ENCODE assay signal across 8 cellular contexts in genomic region chr5:55307383-55308253, GRCh38. TPM values are rescaled to one million over a fixed set of nuclear protein-coding genes. Genes with fewer than 3 reads are reported as not detected.
DNase-seq lines count a peak whose midpoint lies in the region; ATAC-seq, FAIRE-seq and TF ChIP-seq lines count a peak whose summit lies in the region.

A gene with protein sequence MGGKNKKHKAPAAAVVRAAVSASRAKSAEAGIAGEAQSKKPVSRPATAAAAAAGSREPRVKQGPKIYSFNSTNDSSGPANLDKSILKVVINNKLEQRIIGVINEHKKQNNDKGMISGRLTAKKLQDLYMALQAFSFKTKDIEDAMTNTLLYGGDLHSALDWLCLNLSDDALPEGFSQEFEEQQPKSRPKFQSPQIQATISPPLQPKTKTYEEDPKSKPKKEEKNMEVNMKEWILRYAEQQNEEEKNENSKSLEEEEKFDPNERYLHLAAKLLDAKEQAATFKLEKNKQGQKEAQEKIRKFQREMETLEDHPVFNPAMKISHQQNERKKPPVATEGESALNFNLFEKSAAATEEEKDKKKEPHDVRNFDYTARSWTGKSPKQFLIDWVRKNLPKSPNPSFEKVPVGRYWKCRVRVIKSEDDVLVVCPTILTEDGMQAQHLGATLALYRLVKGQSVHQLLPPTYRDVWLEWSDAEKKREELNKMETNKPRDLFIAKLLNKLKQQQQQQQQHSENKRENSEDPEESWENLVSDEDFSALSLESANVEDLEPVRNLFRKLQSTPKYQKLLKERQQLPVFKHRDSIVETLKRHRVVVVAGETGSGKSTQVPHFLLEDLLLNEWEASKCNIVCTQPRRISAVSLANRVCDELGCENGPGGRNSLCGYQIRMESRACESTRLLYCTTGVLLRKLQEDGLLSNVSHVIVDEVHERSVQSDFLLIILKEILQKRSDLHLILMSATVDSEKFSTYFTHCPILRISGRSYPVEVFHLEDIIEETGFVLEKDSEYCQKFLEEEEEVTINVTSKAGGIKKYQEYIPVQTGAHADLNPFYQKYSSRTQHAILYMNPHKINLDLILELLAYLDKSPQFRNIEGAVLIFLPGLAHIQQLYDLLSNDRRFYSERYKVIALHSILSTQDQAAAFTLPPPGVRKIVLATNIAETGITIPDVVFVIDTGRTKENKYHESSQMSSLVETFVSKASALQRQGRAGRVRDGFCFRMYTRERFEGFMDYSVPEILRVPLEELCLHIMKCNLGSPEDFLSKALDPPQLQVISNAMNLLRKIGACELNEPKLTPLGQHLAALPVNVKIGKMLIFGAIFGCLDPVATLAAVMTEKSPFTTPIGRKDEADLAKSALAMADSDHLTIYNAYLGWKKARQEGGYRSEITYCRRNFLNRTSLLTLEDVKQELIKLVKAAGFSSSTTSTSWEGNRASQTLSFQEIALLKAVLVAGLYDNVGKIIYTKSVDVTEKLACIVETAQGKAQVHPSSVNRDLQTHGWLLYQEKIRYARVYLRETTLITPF (N-terminal part only) (minus strand): TSS chr5:55307694. CDS start chr5:55307573, 121 bp downstream.
MTREX (plus strand) TSS chr5:55307989; CDS start chr5:55308014, 25 bp downstream.

- peak; percentile 73 for FAIRE-seq in keratinocyte (lab: Jason Lieb, UNC)

- H3K27me3 Mint-ChIP-seq in chondrocyte (ENCODE audit: low read depth) = no peaks in the 10 kb centered on the region

- peaks cover 2% of the 10 kb centered on the region for H3K9me3 Mint-ChIP-seq in chondrocyte (ENCODE audit: low read depth)

- H3K79me2 ChIP-seq in keratinocyte (ENCODE audit: control insufficient read depth, insufficient read depth, low read length) = peaks cover 85% of the 10 kb centered on the region

- ATAC-seq in HG03378 (IDR thresholded peaks at IDR 0.05; ENCODE audit: unreplicated experiment) = peak; percentile 87
- ATAC-seq in activated CD4-positive, CD25-positive, alpha-beta regulatory T cell treated with anti-CD3 and anti-CD28 coated beads, Interleukin-2, amount 50 U/mL, for 24 hours = peak; percentile 95 to 97

- H3K4me3 Mint-ChIP-seq in chondrocyte (ENCODE audit: unreplicated experiment) = no peak within 1 kb of the TSS

- H3K9ac ChIP-seq in keratinocyte (ENCODE audit: control insufficient read depth, extremely low read depth, insufficient read depth, low read length) = peak within 1 kb of the TSS; percentile 98

- peaks cover 38% of the 10 kb centered on the region for H3K4me1 ChIP-seq in keratinocyte (ENCODE audit: control insufficient read depth, extremely low read depth, insufficient read depth, low read length)

- no peaks in the 10 kb centered on the region for H3K9me1 ChIP-seq in keratinocyte (ENCODE audit: control insufficient read depth, extremely low read depth, insufficient read depth, low read length)

- H3K4me2 ChIP-seq in keratinocyte (ENCODE audit: control insufficient read depth, extremely low read depth, insufficient read depth, low read depth, low read length) = peak within 1 kb of the TSS; percentile 91

- H3K27me3 ChIP-seq in keratinocyte (ENCODE audit: control insufficient read depth, extremely low read depth, insufficient read depth, low read length) = no peaks in the 10 kb centered on the region

- H3K36me3 Mint-ChIP-seq in chondrocyte (ENCODE audit: low read depth) = peaks cover 2% of the 10 kb centered on the region

- H4K20me1 ChIP-seq in keratinocyte (ENCODE audit: control insufficient read depth, extremely low read depth, insufficient read depth, low read length) = no peaks in the 10 kb centered on the region

- peaks cover 21% of the 10 kb centered on the region for H3K4me1 Mint-ChIP-seq in chondrocyte (ENCODE audit: low read depth)

- no peak within 1 kb of the TSS for H3K27ac Mint-ChIP-seq in chondrocyte (ENCODE audit: unreplicated experiment)

- H3K9me3 ChIP-seq in keratinocyte (ENCODE audit: control insufficient read depth, low read depth, low read length) = no peaks in the 10 kb centered on the region

- TF ChIP-seq CTCF in chondrocyte (IDR thresholded peaks at IDR 0.05) (no peak), keratinocyte (optimal IDR thresholded peaks at IDR 0.05 in 1 of 3, IDR thresholded peaks at IDR 0.05 in 1 of 3, conservative IDR thresholded peaks at IDR 0.05 in 1 of 3; ENCODE audit: extremely low read depth in 1 of 3, insufficient read depth in 2 of 3, low read length in 3 of 3) (no peak)

- H2AFZ ChIP-seq in keratinocyte (ENCODE audit: control insufficient read depth, low read length) = peak within 1 kb of the TSS; percentile 94

- peak within 1 kb of the TSS; percentile 98 for H3K27ac ChIP-seq in keratinocyte (ENCODE audit: control insufficient read depth, insufficient read depth, low read length)

- H3K4me3 ChIP-seq in keratinocyte (ENCODE audit: control insufficient read depth in 2 of 3, extremely low read depth in 1 of 3, insufficient read depth in 2 of 3, low read depth in 1 of 3, low read length in 3 of 3) = peak within 1 kb of the TSS; percentile 93 to 99 (median 94)

- DNase-seq in AML-193 (lab: John Stamatoyannopoulos, UW) (peak; percentile 74 to 85), NCI-H446 treated with DMSO at 0.1 percent for 48 hours (lab: John Stamatoyannopoulos, UW) (peak; percentile 89), chondrocyte (ENCODE audit: low spot score) (peak; percentile 96), keratinocyte (ENCODE audit: low read depth, low spot score) (peak; percentile 33)
- peak; percentile 72 to 77 for DNase-seq in stimulated activated CD4-positive, alpha-beta T cell treated with anti-CD3 and anti-CD28 coated beads, Interleukin-15, amount 100 ng/mL, for 1 hour (ENCODE audit: low read depth in 1 of 2, low spot score in 1 of 2)

- dilution Hi-C loops in keratinocyte (cut with MboI; ENCODE audit: extremely low pct_ligation_motif_present, low sequenced_read_pairs) = no loop called here

- peaks cover 2 to 3% of the 10 kb centered on the region in 2 experiments for H3K36me3 ChIP-seq in keratinocyte (ENCODE audit: control insufficient read depth in 2 of 2, extremely low read depth in 1 of 2, insufficient read depth in 2 of 2, low read length in 2 of 2)

- peak; percentile 84 for TF ChIP-seq POLR2A in GM19099 (IDR thresholded peaks at IDR 0.05; ENCODE audit: extremely low read depth, insufficient read length, low read depth)

RNA-seq across cellular contexts. Expression of the first gene that starts in this region (rescaled TPM):
- 22.2 to 32.2 TPM (median 23.0 TPM) in 3 replicates for total RNA-seq in chondrocyte
- polyA plus RNA-seq in keratinocyte = 7.9 to 18.8 TPM (median 9.3 TPM) in 3 replicates
- 31.1 TPM for polyA plus RNA-seq in keratinocyte (2011; ENCODE audit: low read depth)
- polyA plus RNA-seq in keratinocyte (2011; cell fraction: cytosol; rRNA removed) = 10.6 and 18.1 TPM in 2 replicates
- 18.4 and 22.1 TPM in 2 replicates for polyA plus RNA-seq in keratinocyte (2011; cell fraction: nucleus; rRNA removed)
- 16.9 and 26.2 TPM in 2 replicates for polyA plus RNA-seq in keratinocyte (2012; ENCODE audit: low replicate concordance)
- polyA minus RNA-seq in keratinocyte = 3.1 to 18.9 TPM (median 5.2 TPM) in 3 replicates
- polyA minus RNA-seq in keratinocyte (2011; cell fraction: cytosol; rRNA and poly(A)+ RNA removed) = 8.1 TPM
- polyA minus RNA-seq in keratinocyte (2011; cell fraction: nucleus; rRNA and poly(A)+ RNA removed) = 8.3 and 17.0 TPM in 2 replicates

RNA-seq across cellular contexts. Expression of gene MTREX, which starts in this region (rescaled TPM):
- 44.1 to 63.3 TPM (median 45.3 TPM) in 3 replicates for total RNA-seq in chondrocyte
- polyA plus RNA-seq in keratinocyte = 30.1 to 71.4 TPM (median 35.5 TPM) in 3 replicates
- 108 TPM for polyA plus RNA-seq in keratinocyte (2011; ENCODE audit: low read depth)
- polyA plus RNA-seq in keratinocyte (2011; cell fraction: cytosol; rRNA removed) = 29.8 and 47.3 TPM in 2 replicates
- polyA plus RNA-seq in keratinocyte (2011; cell fraction: nucleus; rRNA removed) = 38.7 and 76.6 TPM in 2 replicates
- polyA plus RNA-seq in keratinocyte (2012; ENCODE audit: low replicate concordance) = 35.8 and 51.4 TPM in 2 replicates
- polyA minus RNA-seq in keratinocyte = 18.4 to 69.4 TPM (median 24.0 TPM) in 3 replicates
- 34.5 TPM for polyA minus RNA-seq in keratinocyte (2011; cell fraction: cytosol; rRNA and poly(A)+ RNA removed)
- polyA minus RNA-seq in keratinocyte (2011; cell fraction: nucleus; rRNA and poly(A)+ RNA removed) = 26.6 and 71.6 TPM in 2 replicates

Comparison
In these comparisons a context has a peak if more than half of its experiments do, and no peak if none do; other contexts are left out.
1. Peak in every context shown above with its lines: DNase-seq, ATAC-seq, H3K4me3 ChIP-seq and H3K27ac ChIP-seq.
2. DNase-seq: peak in every context shown above with its lines; median percentile 96 in chondrocyte; 89 in NCI-H446 treated with DMSO at 0.1 percent for 48 hours; 80 in AML-193; 74 in stimulated activated CD4-positive, alpha-beta T cell treated with anti-CD3 and anti-CD28 coated beads, Interleukin-15, amount 100 ng/mL, for 1 hour; 33 in keratinocyte.